1 cellular context compared by ENCODE assay signal in genomic region chr10:51082857-51083256, GRCh38.
TF ChIP-seq lines count a peak whose summit lies in the region.

No MANE protein-coding gene starts in this region.

TF ChIP-seq in WTC11, 78 proteins besides CTCF, POLR2A, EP300 and RAD21 (continued from another document):
- TF ChIP-seq, protein P1, sequence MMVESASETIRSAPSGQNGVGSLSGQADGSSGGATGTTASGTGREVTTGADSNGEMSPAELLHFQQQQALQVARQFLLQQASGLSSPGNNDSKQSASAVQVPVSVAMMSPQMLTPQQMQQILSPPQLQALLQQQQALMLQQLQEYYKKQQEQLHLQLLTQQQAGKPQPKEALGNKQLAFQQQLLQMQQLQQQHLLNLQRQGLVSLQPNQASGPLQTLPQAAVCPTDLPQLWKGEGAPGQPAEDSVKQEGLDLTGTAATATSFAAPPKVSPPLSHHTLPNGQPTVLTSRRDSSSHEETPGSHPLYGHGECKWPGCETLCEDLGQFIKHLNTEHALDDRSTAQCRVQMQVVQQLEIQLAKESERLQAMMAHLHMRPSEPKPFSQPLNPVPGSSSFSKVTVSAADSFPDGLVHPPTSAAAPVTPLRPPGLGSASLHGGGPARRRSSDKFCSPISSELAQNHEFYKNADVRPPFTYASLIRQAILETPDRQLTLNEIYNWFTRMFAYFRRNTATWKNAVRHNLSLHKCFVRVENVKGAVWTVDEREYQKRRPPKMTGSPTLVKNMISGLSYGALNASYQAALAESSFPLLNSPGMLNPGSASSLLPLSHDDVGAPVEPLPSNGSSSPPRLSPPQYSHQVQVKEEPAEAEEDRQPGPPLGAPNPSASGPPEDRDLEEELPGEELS (CRISPR knock-in tag; IDR thresholded peaks at IDR 0.05), result no peak
- TF ChIP-seq ATF1 (CRISPR knock-in tag; IDR thresholded peaks at IDR 0.05) (no peak), ZNF219 (CRISPR knock-in tag; IDR thresholded peaks at IDR 0.05; ENCODE audit: borderline replicate concordance) (no peak), ZNF121 (CRISPR knock-in tag; IDR thresholded peaks at IDR 0.05) (no peak), NFATC4 (CRISPR knock-in tag; IDR thresholded peaks at IDR 0.05) (no peak), ELF4 (CRISPR knock-in tag; IDR thresholded peaks at IDR 0.05; ENCODE audit: low read depth) (no peak), SOX15 (CRISPR knock-in tag; IDR thresholded peaks at IDR 0.05) (no peak), NR2C2 (CRISPR knock-in tag; IDR thresholded peaks at IDR 0.05) (no peak), GTF2I (CRISPR knock-in tag; conservative IDR thresholded peaks at IDR 0.05) (no peak), ZNF138 (CRISPR knock-in tag; conservative IDR thresholded peaks at IDR 0.05) (no peak)
- TF ChIP-seq, protein P2, sequence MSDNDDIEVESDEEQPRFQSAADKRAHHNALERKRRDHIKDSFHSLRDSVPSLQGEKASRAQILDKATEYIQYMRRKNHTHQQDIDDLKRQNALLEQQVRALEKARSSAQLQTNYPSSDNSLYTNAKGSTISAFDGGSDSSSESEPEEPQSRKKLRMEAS (CRISPR knock-in tag; IDR thresholded peaks at IDR 0.05), result no peak
